In the genomic region with DNA sequence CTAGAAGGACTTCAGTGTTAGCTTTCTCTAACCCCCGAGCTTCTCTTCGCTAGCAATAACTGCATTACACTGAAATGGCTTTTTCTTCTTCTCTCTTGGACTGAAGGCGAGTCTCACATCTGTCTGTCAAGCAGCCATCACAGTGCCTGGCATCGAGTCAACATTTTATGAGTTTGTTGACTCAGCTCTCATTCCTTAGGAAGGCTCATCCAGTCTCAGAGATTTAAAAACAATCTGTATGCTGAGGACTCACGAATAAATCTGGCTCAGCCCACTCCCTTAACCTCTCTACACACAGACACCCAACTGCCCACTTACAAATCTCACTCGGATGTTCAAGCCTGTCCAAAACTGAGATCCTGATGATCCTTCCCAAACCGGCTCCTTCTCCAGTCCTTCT, we compare ENCODE assay signal across 1 cellular context.
TF ChIP-seq lines count a peak whose summit lies in the region.

No MANE protein-coding gene starts in this region.

TF ChIP-seq in A549, 52 proteins besides CTCF, POLR2A, EP300 and RAD21:
- TF ChIP-seq, protein P1, sequence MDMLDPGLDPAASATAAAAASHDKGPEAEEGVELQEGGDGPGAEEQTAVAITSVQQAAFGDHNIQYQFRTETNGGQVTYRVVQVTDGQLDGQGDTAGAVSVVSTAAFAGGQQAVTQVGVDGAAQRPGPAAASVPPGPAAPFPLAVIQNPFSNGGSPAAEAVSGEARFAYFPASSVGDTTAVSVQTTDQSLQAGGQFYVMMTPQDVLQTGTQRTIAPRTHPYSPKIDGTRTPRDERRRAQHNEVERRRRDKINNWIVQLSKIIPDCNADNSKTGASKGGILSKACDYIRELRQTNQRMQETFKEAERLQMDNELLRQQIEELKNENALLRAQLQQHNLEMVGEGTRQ (IDR thresholded peaks at IDR 0.05), result no peak
- TF ChIP-seq ATOH8 (CRISPR knock-in tag; IDR thresholded peaks at IDR 0.05; ENCODE audit: low read depth) (no peak), MYC (IDR thresholded peaks at IDR 0.05; ENCODE audit: borderline replicate concordance, low read length) (no peak), FOXS1 (CRISPR knock-in tag; IDR thresholded peaks at IDR 0.05) (no peak), ZC3H11A (IDR thresholded peaks at IDR 0.05) (no peak), PBX3 (IDR thresholded peaks at IDR 0.05) (no peak), ELK1 (IDR thresholded peaks at IDR 0.05; ENCODE audit: low read depth, low read length) (no peak), FOSL2 (IDR thresholded peaks at IDR 0.05) (no peak), FOSL2 (CRISPR knock-in tag; IDR thresholded peaks at IDR 0.05) (no peak), SMC3 (IDR thresholded peaks at IDR 0.05) (no peak), ESRRA (IDR thresholded peaks at IDR 0.05; ENCODE audit: borderline replicate concordance, low read length) (no peak)
- TF ChIP-seq, protein P2, sequence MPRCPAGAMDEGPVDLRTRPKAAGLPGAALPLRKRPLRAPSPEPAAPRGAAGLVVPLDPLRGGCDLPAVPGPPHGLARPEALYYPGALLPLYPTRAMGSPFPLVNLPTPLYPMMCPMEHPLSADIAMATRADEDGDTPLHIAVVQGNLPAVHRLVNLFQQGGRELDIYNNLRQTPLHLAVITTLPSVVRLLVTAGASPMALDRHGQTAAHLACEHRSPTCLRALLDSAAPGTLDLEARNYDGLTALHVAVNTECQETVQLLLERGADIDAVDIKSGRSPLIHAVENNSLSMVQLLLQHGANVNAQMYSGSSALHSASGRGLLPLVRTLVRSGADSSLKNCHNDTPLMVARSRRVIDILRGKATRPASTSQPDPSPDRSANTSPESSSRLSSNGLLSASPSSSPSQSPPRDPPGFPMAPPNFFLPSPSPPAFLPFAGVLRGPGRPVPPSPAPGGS (IDR thresholded peaks at IDR 0.05), result no peak
- TF ChIP-seq, protein P3, sequence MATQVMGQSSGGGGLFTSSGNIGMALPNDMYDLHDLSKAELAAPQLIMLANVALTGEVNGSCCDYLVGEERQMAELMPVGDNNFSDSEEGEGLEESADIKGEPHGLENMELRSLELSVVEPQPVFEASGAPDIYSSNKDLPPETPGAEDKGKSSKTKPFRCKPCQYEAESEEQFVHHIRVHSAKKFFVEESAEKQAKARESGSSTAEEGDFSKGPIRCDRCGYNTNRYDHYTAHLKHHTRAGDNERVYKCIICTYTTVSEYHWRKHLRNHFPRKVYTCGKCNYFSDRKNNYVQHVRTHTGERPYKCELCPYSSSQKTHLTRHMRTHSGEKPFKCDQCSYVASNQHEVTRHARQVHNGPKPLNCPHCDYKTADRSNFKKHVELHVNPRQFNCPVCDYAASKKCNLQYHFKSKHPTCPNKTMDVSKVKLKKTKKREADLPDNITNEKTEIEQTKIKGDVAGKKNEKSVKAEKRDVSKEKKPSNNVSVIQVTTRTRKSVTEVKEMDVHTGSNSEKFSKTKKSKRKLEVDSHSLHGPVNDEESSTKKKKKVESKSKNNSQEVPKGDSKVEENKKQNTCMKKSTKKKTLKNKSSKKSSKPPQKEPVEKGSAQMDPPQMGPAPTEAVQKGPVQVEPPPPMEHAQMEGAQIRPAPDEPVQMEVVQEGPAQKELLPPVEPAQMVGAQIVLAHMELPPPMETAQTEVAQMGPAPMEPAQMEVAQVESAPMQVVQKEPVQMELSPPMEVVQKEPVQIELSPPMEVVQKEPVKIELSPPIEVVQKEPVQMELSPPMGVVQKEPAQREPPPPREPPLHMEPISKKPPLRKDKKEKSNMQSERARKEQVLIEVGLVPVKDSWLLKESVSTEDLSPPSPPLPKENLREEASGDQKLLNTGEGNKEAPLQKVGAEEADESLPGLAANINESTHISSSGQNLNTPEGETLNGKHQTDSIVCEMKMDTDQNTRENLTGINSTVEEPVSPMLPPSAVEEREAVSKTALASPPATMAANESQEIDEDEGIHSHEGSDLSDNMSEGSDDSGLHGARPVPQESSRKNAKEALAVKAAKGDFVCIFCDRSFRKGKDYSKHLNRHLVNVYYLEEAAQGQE (IDR thresholded peaks at IDR 0.05), result no peak
